ENCODE assay signal across 27 cellular contexts in the genomic region with DNA sequence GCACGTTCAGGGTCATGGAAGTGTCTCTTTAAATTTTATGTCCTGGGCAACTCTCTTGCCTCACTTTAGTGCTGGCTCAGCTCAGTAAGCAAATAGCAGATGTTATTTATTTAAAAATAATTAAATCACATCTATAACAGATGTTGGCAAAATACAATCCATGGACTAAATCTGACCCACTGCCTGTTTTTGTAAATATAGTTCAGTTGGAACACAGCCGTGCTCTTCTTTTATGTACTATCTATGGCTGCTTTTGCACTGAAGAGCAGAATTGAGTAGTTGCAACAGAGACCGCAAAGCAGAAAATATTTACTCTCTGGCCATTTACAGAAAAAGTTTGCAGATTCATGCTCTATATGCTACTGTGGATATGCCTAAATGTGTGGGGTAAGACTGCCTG.
"Had no signal": no experiment of that assay in that cellular context is flagged by ENCODE, and none has a peak within 500 bp of the region (broad histone marks: within the 10 kb centered on the region; RNA-seq: fewer than 3 reads in every experiment).

No MANE protein-coding gene starts in this region.

- ATAC-seq: activated CD4-positive, alpha-beta T cell treated with anti-CD3 and anti-CD28 coated beads for 36 hours; activated CD8-positive, alpha-beta memory T cell treated with anti-CD3 and anti-CD28 coated beads, Interleukin-2, amount 10 ng/mL, durations not matched to agents 7 days and 5 days; activated CD8-positive, alpha-beta T cell treated with anti-CD3 and anti-CD28 coated beads, Interleukin-2, amount 10 ng/mL, durations not matched to agents 7 days and 5 days; activated naive CD8-positive, alpha-beta T cell treated with anti-CD3 and anti-CD28 coated beads, Interleukin-2, amount 50 U/mL, for 24 hours; esophagus mucosa; heart left ventricle had no signal

- DNase-seq: activated CD4-positive, alpha-beta memory T cell treated with anti-CD3 and anti-CD28 coated beads for 36 hours; activated CD4-positive, alpha-beta T cell treated with anti-CD3 and anti-CD28 coated beads for 36 hours; activated CD4-positive, alpha-beta T cell treated with anti-CD3 and anti-CD28 coated beads, Interleukin-2, amount 10 ng/mL, durations not matched to agents 24 days and 14 days; activated CD4-positive, CD25-positive, alpha-beta regulatory T cell; activated CD4-positive, CD25-positive, alpha-beta regulatory T cell treated with anti-CD3 and anti-CD28 coated beads, Interleukin-2, amount 50 U/mL, for 72 hours; activated CD8-positive, alpha-beta memory T cell treated with anti-CD3 and anti-CD28 coated beads, Interleukin-2, amount 10 ng/mL, durations not matched to agents 7 days and 5 days; activated CD8-positive, alpha-beta memory T cell treated with anti-CD3 and anti-CD28 coated beads, Interleukin-2, amount 50 U/mL, for 4 hours; activated CD8-positive, alpha-beta T cell treated with anti-CD3 and anti-CD28 coated beads, Interleukin-2, amount 10 ng/mL, durations not matched to agents 7 days and 5 days; activated effector memory CD4-positive, alpha-beta T cell treated with anti-CD3 and anti-CD28 coated beads, Interleukin-2, amount 50 U/mL, for 16 hours; activated naive CD4-positive, alpha-beta T cell treated with anti-CD3 and anti-CD28 coated beads for 36 hours; activated naive CD8-positive, alpha-beta T cell treated with anti-CD3 and anti-CD28 coated beads for 36 hours; activated naive CD8-positive, alpha-beta T cell treated with anti-CD3 and anti-CD28 coated beads, Interleukin-2, amount 50 U/mL, for 24 hours; activated T-cell treated with anti-CD3 and anti-CD28 coated beads, Interleukin-2, amount 50 U/mL, for 1 hour; activated T-cell treated with anti-CD3 and anti-CD28 coated beads, Interleukin-2, amount 50 U/mL, for 48 hours; brain microvascular endothelial cell; effector CD4-positive, alpha-beta T cell; glutamatergic neuron; heart left ventricle; hypothalamus; T-helper 2 cell had no signal

- H3K4me3 ChIP-seq: ascending aorta, coronary artery, heart left ventricle had no signal

- H3K27me3 ChIP-seq: ascending aorta, brain microvascular endothelial cell had no signal

- H3K9me3 ChIP-seq: ascending aorta, heart left ventricle had no signal

- H3K27ac ChIP-seq: ascending aorta, brain microvascular endothelial cell, coronary artery, heart left ventricle had no signal

- FAIRE-seq: bronchial epithelial cell, endometrium, endothelial cell of umbilical vein, frontal cortex had no signal
